Comparison of ENCODE assay signal across 24 cellular contexts in genomic region chr10:71496927-71497801, GRCh38.
"Had no signal": no experiment of that assay in that cellular context is flagged by ENCODE, and none has a peak within 500 bp of the region (broad histone marks: within the 10 kb centered on the region; RNA-seq: fewer than 3 reads in every experiment).

No MANE protein-coding gene starts in this region.

- H3K4me1 ChIP-seq: adrenal gland, left lung, transverse colon, vagina had no signal

- H3K9me3 ChIP-seq: adrenal gland, heart right ventricle, left lung, transverse colon, vagina had no signal

- H3K27me3 Mint-ChIP-seq: activated naive CD4-positive, alpha-beta T cell treated with anti-CD3 and anti-CD28 coated beads, Interleukin-2, amount 50 U/mL, for 24 hours had no signal

- FAIRE-seq: frontal cortex, islet of Langerhans had no signal

- H3K27ac Mint-ChIP-seq: activated B cell treated with CpG ODN at 0.5 μM for 24 hours; activated CD8-positive, alpha-beta T cell treated with anti-CD3 and anti-CD28 coated beads, Interleukin-2, amount 10 ng/mL, durations not matched to agents 7 days and 5 days; activated naive CD4-positive, alpha-beta T cell treated with anti-CD3 and anti-CD28 coated beads, Interleukin-2, amount 50 U/mL, for 24 hours; endodermal cell; memory B cell; natural killer cell; T-helper 17 cell had no signal

- H3K27me3 ChIP-seq: adrenal gland, dorsolateral prefrontal cortex, heart right ventricle, left lung, transverse colon, vagina had no signal

- ATAC-seq: activated CD8-positive, alpha-beta T cell treated with anti-CD3 and anti-CD28 coated beads, Interleukin-2, amount 10 ng/mL, durations not matched to agents 7 days and 5 days; left lung; natural killer cell; T-helper 17 cell had no signal

- H3K9me3 Mint-ChIP-seq: activated B cell treated with CpG ODN at 0.5 μM for 24 hours; activated naive CD4-positive, alpha-beta T cell treated with anti-CD3 and anti-CD28 coated beads, Interleukin-2, amount 50 U/mL, for 24 hours; endodermal cell; memory B cell; natural killer cell had no signal

- H3K4me1 Mint-ChIP-seq: activated naive CD4-positive, alpha-beta T cell treated with anti-CD3 and anti-CD28 coated beads, Interleukin-2, amount 50 U/mL, for 24 hours; natural killer cell had no signal

- H3K36me3 Mint-ChIP-seq: activated naive CD4-positive, alpha-beta T cell treated with anti-CD3 and anti-CD28 coated beads, Interleukin-2, amount 50 U/mL, for 24 hours; memory B cell; natural killer cell had no signal

- H3K36me3 ChIP-seq: adrenal gland, heart right ventricle, left lung, transverse colon, vagina had no signal

- H3K4me3 ChIP-seq: adrenal gland, dorsolateral prefrontal cortex, heart right ventricle, left lung, transverse colon, vagina had no signal

- DNase-seq: activated B cell treated with CpG ODN at 0.5 μM for 24 hours; activated CD4-positive, alpha-beta T cell treated with anti-CD3 and anti-CD28 coated beads for 48 hours; activated CD8-positive, alpha-beta memory T cell treated with anti-CD3 and anti-CD28 coated beads, Interleukin-2, amount 50 U/mL, for 4 hours; activated CD8-positive, alpha-beta T cell treated with anti-CD3 and anti-CD28 coated beads, Interleukin-2, amount 10 ng/mL, durations not matched to agents 7 days and 5 days; activated effector memory CD4-positive, alpha-beta T cell treated with anti-CD3 and anti-CD28 coated beads, Interleukin-2, amount 50 U/mL, for 16 hours; activated T-cell treated with anti-CD3 and anti-CD28 coated beads, Interleukin-2, amount 50 U/mL, for 48 hours; adrenal gland; dorsolateral prefrontal cortex; endodermal cell; heart right ventricle; left lung; natural killer cell; occipital lobe; stimulated activated CD4-positive, alpha-beta T cell treated with anti-CD3 and anti-CD28 coated beads, Interleukin-15, amount 100 ng/mL, for 24 hours; stimulated activated CD4-positive, alpha-beta T cell treated with anti-CD3 and anti-CD28 coated beads, Interleukin-4, amount 100 ng/mL, for 4 hours; stimulated activated CD8-positive, alpha-beta memory T cell treated with anti-CD3 and anti-CD28 coated beads, Interleukin-4, amount 100 ng/mL, for 48 hours; stimulated activated naive CD4-positive, alpha-beta T cell treated with Interleukin-2 at 50 U/mL for 16 hours; T-helper 17 cell; transverse colon had no signal

- H3K4me3 Mint-ChIP-seq: activated B cell treated with CpG ODN at 0.5 μM for 24 hours; activated CD8-positive, alpha-beta T cell treated with anti-CD3 and anti-CD28 coated beads, Interleukin-2, amount 10 ng/mL, durations not matched to agents 7 days and 5 days; activated naive CD4-positive, alpha-beta T cell treated with anti-CD3 and anti-CD28 coated beads, Interleukin-2, amount 50 U/mL, for 24 hours; endodermal cell; memory B cell; natural killer cell; T-helper 17 cell had no signal

- H3K27ac ChIP-seq: dorsolateral prefrontal cortex, heart right ventricle, left lung, transverse colon, vagina had no signal
